Comparison of ENCODE assay signal across 7 cellular contexts in genomic region chr16:75097941-75098897, GRCh38. TPM values are rescaled to one million over a fixed set of nuclear protein-coding genes. Genes with fewer than 3 reads are reported as not detected.
DNase-seq lines count a peak whose midpoint lies in the region; ATAC-seq and TF ChIP-seq lines count a peak whose summit lies in the region.

No MANE protein-coding gene starts in this region.

- peak; percentile 48 for ATAC-seq in HG02571 (IDR thresholded peaks at IDR 0.05; ENCODE audit: unreplicated experiment)

- H3K4me1 Mint-ChIP-seq in endothelial cell (ENCODE audit: unreplicated experiment): peaks cover 61% of the 10 kb centered on the region

- no peaks in the 10 kb centered on the region for H3K9me3 Mint-ChIP-seq in endothelial cell (ENCODE audit: unreplicated experiment)

- no peak for TF ChIP-seq CTCF in endothelial cell (IDR thresholded peaks at IDR 0.05; ENCODE audit: unreplicated experiment)

- peak overlapping the region; percentile 15 for H3K4me3 Mint-ChIP-seq in endothelial cell (ENCODE audit: unreplicated experiment)

- H3K27me3 Mint-ChIP-seq in endothelial cell (ENCODE audit: unreplicated experiment): peaks cover 19% of the 10 kb centered on the region

- H3K27ac Mint-ChIP-seq in endothelial cell (ENCODE audit: unreplicated experiment): peak overlapping the region; percentile 83

- DNase-seq in activated CD4-positive, alpha-beta T cell treated with anti-CD3 and anti-CD28 coated beads for 24 hours (ENCODE audit: low read depth in 2 of 2): peak; percentile 59 to 67
- DNase-seq in endothelial cell (ENCODE audit: low spot score) (no peak), hepatic stellate cell (ENCODE audit: low spot score) (no peak), LoVo (ENCODE audit: low spot score) (no peak), NOMO-1 treated with dmso at 0.1 percent for 144 hours (lab: John Stamatoyannopoulos, UW; ENCODE audit: unreplicated experiment) (no peak)
- peak; percentile 41 to 48 for DNase-seq in stimulated activated CD8-positive, alpha-beta memory T cell treated with anti-CD3 and anti-CD28 coated beads, Interleukin-15, amount 100 ng/mL, for 4 hours (ENCODE audit: low read depth in 2 of 2)

- peaks cover 42% of the 10 kb centered on the region for H3K36me3 Mint-ChIP-seq in endothelial cell (ENCODE audit: low read depth, unreplicated experiment)

RNA-seq across cellular contexts. Expression of gene LDHD, which starts 18.4 kb away (rescaled TPM):
- 0.36 TPM for total RNA-seq in endothelial cell (ENCODE audit: unreplicated experiment)

RNA-seq across cellular contexts. Expression of gene ZFP1, which starts 50.1 kb away (rescaled TPM):
- 12.0 TPM for total RNA-seq in endothelial cell (ENCODE audit: unreplicated experiment)

Comparison
In these comparisons a context has a peak if more than half of its experiments do, and no peak if none do; other contexts are left out.
1. DNase-seq: peak in activated CD4-positive, alpha-beta T cell treated with anti-CD3 and anti-CD28 coated beads for 24 hours (2 of 2) and stimulated activated CD8-positive, alpha-beta memory T cell treated with anti-CD3 and anti-CD28 coated beads, Interleukin-15, amount 100 ng/mL, for 4 hours (2 of 2); none in endothelial cell (single experiment), hepatic stellate cell (single experiment), LoVo (single experiment) and NOMO-1 treated with dmso at 0.1 percent for 144 hours (single experiment).